Comparison of ENCODE assay signal across 1 cellular context in the genomic region with DNA sequence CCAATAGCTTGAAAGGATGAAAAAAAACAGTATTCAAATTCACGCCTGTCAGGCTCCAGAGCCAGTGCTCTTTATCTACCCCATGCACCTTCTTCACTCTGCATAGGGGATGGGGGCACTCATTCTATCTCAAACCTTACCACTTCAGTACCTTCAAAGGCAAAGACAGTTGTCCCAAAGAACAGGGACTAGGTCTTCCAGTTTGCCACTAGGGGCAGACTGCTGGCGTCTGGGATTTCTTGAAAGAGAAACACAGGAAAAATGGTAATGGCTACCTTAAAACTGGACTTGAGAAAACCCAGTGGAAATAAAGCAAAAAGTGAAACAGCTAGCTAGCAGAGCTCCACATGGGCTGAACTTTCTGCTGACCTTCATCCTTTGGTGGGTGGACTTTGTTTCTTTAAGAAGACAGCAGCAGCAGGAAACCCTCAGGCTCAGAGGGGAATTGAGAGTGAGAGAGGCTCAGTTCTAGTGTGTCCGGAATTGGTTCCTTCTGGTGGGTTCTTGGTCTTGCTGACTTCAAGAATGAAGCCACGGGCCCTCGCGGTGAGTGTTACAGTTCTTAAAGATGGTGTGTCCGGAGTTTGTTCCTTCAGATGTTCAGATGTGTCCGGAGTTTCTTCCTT.
TF ChIP-seq lines count a peak whose summit lies in the region.

No MANE protein-coding gene starts in this region.

TF ChIP-seq in IMR-90, 13 proteins besides CTCF, POLR2A, EP300 and RAD21 (continued from another document):
- TF ChIP-seq, protein P1, sequence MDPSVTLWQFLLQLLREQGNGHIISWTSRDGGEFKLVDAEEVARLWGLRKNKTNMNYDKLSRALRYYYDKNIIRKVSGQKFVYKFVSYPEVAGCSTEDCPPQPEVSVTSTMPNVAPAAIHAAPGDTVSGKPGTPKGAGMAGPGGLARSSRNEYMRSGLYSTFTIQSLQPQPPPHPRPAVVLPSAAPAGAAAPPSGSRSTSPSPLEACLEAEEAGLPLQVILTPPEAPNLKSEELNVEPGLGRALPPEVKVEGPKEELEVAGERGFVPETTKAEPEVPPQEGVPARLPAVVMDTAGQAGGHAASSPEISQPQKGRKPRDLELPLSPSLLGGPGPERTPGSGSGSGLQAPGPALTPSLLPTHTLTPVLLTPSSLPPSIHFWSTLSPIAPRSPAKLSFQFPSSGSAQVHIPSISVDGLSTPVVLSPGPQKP (IDR thresholded peaks at IDR 0.05; ENCODE audit: borderline replicate concordance, low read depth, low read length) = no peak
- TF ChIP-seq, protein P2, sequence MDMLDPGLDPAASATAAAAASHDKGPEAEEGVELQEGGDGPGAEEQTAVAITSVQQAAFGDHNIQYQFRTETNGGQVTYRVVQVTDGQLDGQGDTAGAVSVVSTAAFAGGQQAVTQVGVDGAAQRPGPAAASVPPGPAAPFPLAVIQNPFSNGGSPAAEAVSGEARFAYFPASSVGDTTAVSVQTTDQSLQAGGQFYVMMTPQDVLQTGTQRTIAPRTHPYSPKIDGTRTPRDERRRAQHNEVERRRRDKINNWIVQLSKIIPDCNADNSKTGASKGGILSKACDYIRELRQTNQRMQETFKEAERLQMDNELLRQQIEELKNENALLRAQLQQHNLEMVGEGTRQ (IDR thresholded peaks at IDR 0.05; ENCODE audit: low read depth, low read length) = no peak
- no peak for TF ChIP-seq SMC3 (IDR thresholded peaks at IDR 0.05; ENCODE audit: low read depth, low read length)
